In the genomic region with DNA sequence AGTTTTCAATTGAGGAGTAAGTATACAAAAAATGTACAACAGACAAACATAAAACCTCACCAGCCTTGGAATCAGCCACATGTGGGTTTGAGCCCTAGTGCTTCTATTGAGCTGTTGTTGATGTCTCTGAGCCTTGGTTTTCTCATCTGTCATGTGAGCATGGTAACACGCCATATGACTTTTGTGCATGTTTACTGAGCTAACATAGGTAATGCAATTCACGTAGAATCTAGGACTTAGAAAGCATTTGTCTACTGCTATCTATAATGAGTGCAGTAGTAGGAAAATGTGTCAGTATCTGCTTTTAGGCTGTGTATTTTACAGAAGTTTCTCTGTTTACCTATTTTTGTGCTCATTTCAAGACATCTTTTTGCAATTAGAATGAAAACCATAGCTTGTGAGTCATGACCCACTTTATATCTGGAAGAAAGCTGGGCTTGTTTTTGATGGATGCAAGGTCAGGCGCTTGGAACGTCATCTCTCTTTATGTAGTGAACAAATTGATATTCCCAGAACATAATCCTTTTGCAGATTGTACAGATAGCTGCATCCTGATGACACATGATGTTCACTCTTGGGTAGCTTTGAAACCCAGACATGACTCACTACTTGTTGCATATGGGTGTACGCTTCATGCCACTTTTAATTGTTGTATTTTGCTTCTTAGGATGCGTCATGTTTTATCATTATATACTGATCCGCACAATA, we compare ENCODE assay signal across 12 cellular contexts.
DNase-seq lines count a peak whose midpoint lies in the region; ATAC-seq, FAIRE-seq and TF ChIP-seq lines count a peak whose summit lies in the region.
"Had no signal": no experiment of that assay in that cellular context is flagged by ENCODE, and none has a peak within 500 bp of the region (broad histone marks: within the 10 kb centered on the region; RNA-seq: fewer than 3 reads in every experiment).

No MANE protein-coding gene starts in this region.

- H3K4me1 ChIP-seq in CD4-positive, CD25-positive, alpha-beta regulatory T cell (ENCODE audit: control insufficient read depth, insufficient read depth, low read length, poor library complexity, severe bottlenecking), result no peaks in the 10 kb centered on the region
- peaks cover 22 to 56% (median 50%) of the 10 kb centered on the region in 3 donors for H3K4me1 ChIP-seq in pancreas
- peaks cover 15 to 18% of the 10 kb centered on the region in 2 donors for H3K4me1 ChIP-seq in kidney (ENCODE audit: control insufficient read depth in 1 of 2, insufficient read depth in 1 of 2, low read depth in 1 of 2, low read length in 2 of 2)

- H3K27ac ChIP-seq in CD4-positive, CD25-positive, alpha-beta regulatory T cell (ENCODE audit: insufficient read depth, low read length, poor library complexity, severe bottlenecking), result no peak overlapping the region
- H3K27ac ChIP-seq in pancreas (peak overlapping the region in 3 of 4 donors; percentile 5 to 64 (median 34)), kidney (ENCODE audit: low read depth in 2 of 2, low read length in 2 of 2) (no peak overlapping the region)

- no peak overlapping the region for H3K9ac ChIP-seq in kidney (ENCODE audit: low read length in 2 of 2)

- FAIRE-seq in pancreas (lab: Jason Lieb, UNC), result no peak
- FAIRE-seq in kidney (lab: Jason Lieb, UNC), result no peak
- FAIRE-seq: frontal cortex, GM19239 had no signal

- H3K27ac Mint-ChIP-seq in CD4-positive, CD25-positive, alpha-beta regulatory T cell, result peak overlapping the region in 2 of 3 donors; percentile 26 to 50
- H3K27ac Mint-ChIP-seq in effector memory CD8-positive, alpha-beta T cell, result no peak overlapping the region

- no peak overlapping the region for H3K4me3 Mint-ChIP-seq in CD4-positive, CD25-positive, alpha-beta regulatory T cell
- H3K4me3 Mint-ChIP-seq in effector memory CD8-positive, alpha-beta T cell, result no peak overlapping the region

- H3K36me3 ChIP-seq in CD4-positive, CD25-positive, alpha-beta regulatory T cell (ENCODE audit: control insufficient read depth, insufficient read depth, low read length), result no peaks in the 10 kb centered on the region
- H3K36me3 ChIP-seq in pancreas, result no peaks in the 10 kb centered on the region
- H3K36me3 ChIP-seq in kidney (ENCODE audit: control insufficient read depth in 1 of 2, insufficient read depth in 2 of 2, low read length in 2 of 2), result no peaks in the 10 kb centered on the region

- intact Hi-C loops in pancreas (cut with DNase I) (no loop called here), kidney (cut with DNase I) (no loop called here)

- TF ChIP-seq CTCF in pancreas (IDR thresholded peaks at IDR 0.05) (no peak), kidney (IDR thresholded peaks at IDR 0.05; ENCODE audit: borderline replicate concordance, extremely low read depth, insufficient read depth) (no peak)

- H3K4me1 Mint-ChIP-seq in CD4-positive, CD25-positive, alpha-beta regulatory T cell, result peaks cover 0 to 38% (median 23%) of the 10 kb centered on the region in 4 donors
- peaks cover 30 to 32% of the 10 kb centered on the region in 2 donors for H3K4me1 Mint-ChIP-seq in effector memory CD8-positive, alpha-beta T cell (ENCODE audit: low read depth in 2 of 2)

- no peaks in the 10 kb centered on the region for H3K27me3 ChIP-seq in CD4-positive, CD25-positive, alpha-beta regulatory T cell (ENCODE audit: control insufficient read depth, insufficient read depth, low read length)
- H3K27me3 ChIP-seq in pancreas, result no peaks in the 10 kb centered on the region

- WGBS in pancreas, 2 donors, result 69 to 74% methylated on average over 7 of the region's 7 CpGs

- no peaks in the 10 kb centered on the region for H3K9me3 Mint-ChIP-seq in CD4-positive, CD25-positive, alpha-beta regulatory T cell
- no peaks in the 10 kb centered on the region for H3K9me3 Mint-ChIP-seq in effector memory CD8-positive, alpha-beta T cell

- H3K9me3 ChIP-seq in CD4-positive, CD25-positive, alpha-beta regulatory T cell (ENCODE audit: control insufficient read depth in 2 of 2, low read length in 2 of 2), result no peaks in the 10 kb centered on the region
- no peaks in the 10 kb centered on the region for H3K9me3 ChIP-seq in pancreas
- no peaks in the 10 kb centered on the region for H3K9me3 ChIP-seq in kidney (ENCODE audit: control insufficient read depth in 1 of 2, low read length in 2 of 2)

- H3K36me3 Mint-ChIP-seq in CD4-positive, CD25-positive, alpha-beta regulatory T cell, result peaks cover 6% of the 10 kb centered on the region
- peaks cover 13% of the 10 kb centered on the region for H3K36me3 Mint-ChIP-seq in effector memory CD8-positive, alpha-beta T cell (ENCODE audit: insufficient read depth)

- no peaks in the 10 kb centered on the region for H3K27me3 Mint-ChIP-seq in CD4-positive, CD25-positive, alpha-beta regulatory T cell
- no peaks in the 10 kb centered on the region for H3K27me3 Mint-ChIP-seq in effector memory CD8-positive, alpha-beta T cell

- H3K4me3 ChIP-seq in CD4-positive, CD25-positive, alpha-beta regulatory T cell (ENCODE audit: low read depth, low read length), result no peak overlapping the region
- H3K4me3 ChIP-seq in pancreas, result no peak overlapping the region
- no peak overlapping the region for H3K4me3 ChIP-seq in kidney (ENCODE audit: low read length in 2 of 2)

- no peak for DNase-seq in CD4-positive, CD25-positive, alpha-beta regulatory T cell
- DNase-seq in M059J (ENCODE audit: low read depth) (peak; percentile 91), brain pericyte (ENCODE audit: low read depth, low spot score) (peak; percentile 65), pancreas (no peak), NCI-H2107 (lab: John Stamatoyannopoulos, UW) (no peak), kidney (no peak), NCI-H510A treated with DMSO at 0.1 percent for 48 hours (lab: John Stamatoyannopoulos, UW) (no peak)
- no peak for DNase-seq in effector memory CD8-positive, alpha-beta T cell
- DNase-seq: activated naive CD4-positive, alpha-beta T cell treated with anti-CD3 and anti-CD28 coated beads, Interleukin-2, amount 50 U/mL, for 16 hours; GDM1 had no signal

- ATAC-seq in CD4-positive, CD25-positive, alpha-beta regulatory T cell (ENCODE audit: low read depth in 2 of 2), result no peak
- ATAC-seq in pancreas, result peak in 3 of 4 donors; percentile 29 to 41 (median 31)
- no peak for ATAC-seq in effector memory CD8-positive, alpha-beta T cell (replicated peaks)

Comparison
In these comparisons a context has a peak if more than half of its experiments do, and no peak if none do; other contexts are left out.
1. ATAC-seq: peak in pancreas (3 of 4); none in CD4-positive, CD25-positive, alpha-beta regulatory T cell (0 of 2) and effector memory CD8-positive, alpha-beta T cell (single experiment).
2. DNase-seq: peak in M059J (single experiment) and brain pericyte (single experiment); none in CD4-positive, CD25-positive, alpha-beta regulatory T cell (0 of 3), pancreas (0 of 6), NCI-H2107 (single experiment), kidney (single experiment), effector memory CD8-positive, alpha-beta T cell (0 of 3) and NCI-H510A treated with DMSO at 0.1 percent for 48 hours (single experiment).
3. H3K27ac ChIP-seq: peak in pancreas (3 of 4); none in CD4-positive, CD25-positive, alpha-beta regulatory T cell (single experiment) and kidney (0 of 2).
4. H3K27ac Mint-ChIP-seq: peak in CD4-positive, CD25-positive, alpha-beta regulatory T cell (2 of 3); none in effector memory CD8-positive, alpha-beta T cell (0 of 2).